ENCODE assay signal across 24 cellular contexts in genomic region chr10:45052700-45053099, GRCh38. TPM values are rescaled to one million over a fixed set of nuclear protein-coding genes. Genes with fewer than 3 reads are reported as not detected.
A peak's percentile ranks its signal among the peaks of the same experiment; 100 is the strongest.
DNase-seq lines count a peak whose midpoint lies in the region; ATAC-seq and TF ChIP-seq lines count a peak whose summit lies in the region.
"Had no signal": no experiment of that assay in that cellular context is flagged by ENCODE, and none has a peak within 500 bp of the region (broad histone marks: within the 10 kb centered on the region; RNA-seq: fewer than 3 reads in every experiment).

No MANE protein-coding gene starts in this region.

- no peaks in the 10 kb centered on the region for H3F3A ChIP-seq in smooth muscle cell (ENCODE audit: low read depth)

- in situ Hi-C loops in brain microvascular endothelial cell (cut with HindIII; ENCODE audit: low pct_ligation_motif_present, low sequenced_read_pairs): no loop called here

- H3K27me3 Mint-ChIP-seq in activated CD4-positive, alpha-beta T cell treated with anti-CD3 and anti-CD28 coated beads, Interleukin-2, amount 10 ng/mL, durations not matched to agents 24 days and 14 days: peaks cover 17% of the 10 kb centered on the region
- H3K27me3 Mint-ChIP-seq in effector memory CD8-positive, alpha-beta T cell: peaks cover 18 to 26% of the 10 kb centered on the region in 2 donors

- H3K9me3 Mint-ChIP-seq in activated CD4-positive, alpha-beta T cell treated with anti-CD3 and anti-CD28 coated beads, Interleukin-2, amount 10 ng/mL, durations not matched to agents 24 days and 14 days: peaks cover 4% of the 10 kb centered on the region
- H3K9me3 Mint-ChIP-seq in effector memory CD8-positive, alpha-beta T cell: no peaks in the 10 kb centered on the region

- H3K27ac ChIP-seq in brain microvascular endothelial cell (no peak overlapping the region), smooth muscle cell (ENCODE audit: low read depth) (no peak overlapping the region)
- H3K27ac ChIP-seq: 22Rv1, BLaER1, SJSA1 had no signal

- no peaks in the 10 kb centered on the region for H3K27me3 ChIP-seq in brain microvascular endothelial cell (replicated peaks)
- no peaks in the 10 kb centered on the region for H3K27me3 ChIP-seq in smooth muscle cell (ENCODE audit: low read depth)
- H3K27me3 ChIP-seq: BLaER1 had no signal

- no peak overlapping the region for H3K27ac Mint-ChIP-seq in activated CD4-positive, alpha-beta T cell treated with anti-CD3 and anti-CD28 coated beads, Interleukin-2, amount 10 ng/mL, durations not matched to agents 24 days and 14 days
- no peak overlapping the region for H3K27ac Mint-ChIP-seq in effector memory CD8-positive, alpha-beta T cell
- H3K27ac Mint-ChIP-seq: CD4-positive, alpha-beta T cell had no signal

- no peak overlapping the region for H3K9ac ChIP-seq in smooth muscle cell (ENCODE audit: low read depth)
- H3K9ac ChIP-seq: BLaER1 had no signal

- H3K4me3 Mint-ChIP-seq in activated CD4-positive, alpha-beta T cell treated with anti-CD3 and anti-CD28 coated beads, Interleukin-2, amount 10 ng/mL, durations not matched to agents 24 days and 14 days: no peak overlapping the region
- H3K4me3 Mint-ChIP-seq in effector memory CD8-positive, alpha-beta T cell: no peak overlapping the region
- H3K4me3 Mint-ChIP-seq: CD4-positive, alpha-beta T cell had no signal

- TF ChIP-seq CTCF in brain microvascular endothelial cell (IDR thresholded peaks at IDR 0.05; ENCODE audit: low read depth, low read length, missing control alignments) (no peak), smooth muscle cell (IDR thresholded peaks at IDR 0.05; ENCODE audit: borderline replicate concordance, insufficient read depth, poor library complexity, severe bottlenecking) (no peak)

- H3K36me3 ChIP-seq in brain microvascular endothelial cell (replicated peaks): no peaks in the 10 kb centered on the region
- H3K36me3 ChIP-seq in smooth muscle cell (ENCODE audit: low read depth): no peaks in the 10 kb centered on the region
- H3K36me3 ChIP-seq: BLaER1, SJSA1 had no signal

- H3K4me2 ChIP-seq in smooth muscle cell: no peak overlapping the region
- H3K4me2 ChIP-seq: BLaER1 had no signal

- intact Hi-C loops in activated CD4-positive, alpha-beta T cell treated with anti-CD3 and anti-CD28 coated beads, Interleukin-2, amount 10 ng/mL, durations not matched to agents 24 days and 14 days (cut with micrococcal nuclease): no loop called here

- 26% methylated on average over 1 of the region's 1 CpG for WGBS in smooth muscle cell (ENCODE audit: low lambda C conversion rate)

- H3K4me3 ChIP-seq in brain microvascular endothelial cell (ENCODE audit: low read depth, low read length): no peak overlapping the region
- H3K4me3 ChIP-seq in smooth muscle cell: no peak overlapping the region
- H3K4me3 ChIP-seq: BLaER1, SJSA1 had no signal

- H3K4me1 ChIP-seq in smooth muscle cell (ENCODE audit: low read depth): no peaks in the 10 kb centered on the region
- H3K4me1 ChIP-seq: BLaER1, SJSA1 had no signal

- H3K4me1 Mint-ChIP-seq in activated CD4-positive, alpha-beta T cell treated with anti-CD3 and anti-CD28 coated beads, Interleukin-2, amount 10 ng/mL, durations not matched to agents 24 days and 14 days: no peaks in the 10 kb centered on the region
- no peaks in the 10 kb centered on the region for H3K4me1 Mint-ChIP-seq in effector memory CD8-positive, alpha-beta T cell (ENCODE audit: low read depth in 2 of 2)

- no peaks in the 10 kb centered on the region for H3K79me2 ChIP-seq in smooth muscle cell (ENCODE audit: low read depth)

- no peaks in the 10 kb centered on the region for H3K36me3 Mint-ChIP-seq in activated CD4-positive, alpha-beta T cell treated with anti-CD3 and anti-CD28 coated beads, Interleukin-2, amount 10 ng/mL, durations not matched to agents 24 days and 14 days (ENCODE audit: low read depth)
- H3K36me3 Mint-ChIP-seq in effector memory CD8-positive, alpha-beta T cell (ENCODE audit: insufficient read depth): no peaks in the 10 kb centered on the region

- peak; percentile 6 for DNase-seq in activated CD4-positive, alpha-beta T cell treated with anti-CD3 and anti-CD28 coated beads, Interleukin-2, amount 10 ng/mL, durations not matched to agents 24 days and 14 days
- no peak for DNase-seq in activated CD4-positive, alpha-beta T cell treated with anti-CD3 and anti-CD28 coated beads, Interleukin-2, amount 50 U/mL, for 1 hour
- DNase-seq in brain microvascular endothelial cell (peak; percentile 0), smooth muscle cell (lab: John Stamatoyannopoulos, UW; ENCODE audit: unreplicated experiment) (no peak), glomerular visceral epithelial cell (ENCODE audit: extremely low spot score) (no peak)
- DNase-seq in effector memory CD8-positive, alpha-beta T cell: no peak
- DNase-seq: ACHN; CD4-positive, alpha-beta T cell; COR-L47; DMS79; KG1; MV-4-11; NCI-H1105 treated with DMSO at 0.1 percent for 48 hours; NCI-H1694; NCI-H2081 treated with DMSO at 0.1 percent for 48 hours; NCI-H2171 treated with DMSO at 0.1 percent for 48 hours; NCI-H446; NCI-H526; OCI-M1 had no signal

- no peaks in the 10 kb centered on the region for H3K9me3 ChIP-seq in smooth muscle cell (replicated peaks; ENCODE audit: low read depth)
- H3K9me3 ChIP-seq: SJSA1 had no signal

- ATAC-seq in HG03103 (IDR thresholded peaks at IDR 0.05; ENCODE audit: low read depth, unreplicated experiment): peak; percentile 54
- ATAC-seq in HG02981 (IDR thresholded peaks at IDR 0.05; ENCODE audit: unreplicated experiment): no peak
- ATAC-seq in effector memory CD8-positive, alpha-beta T cell (replicated peaks): no peak

- H2AFZ ChIP-seq in smooth muscle cell (ENCODE audit: low read depth): peak overlapping the region; percentile 58

- no peaks in the 10 kb centered on the region for H4K20me1 ChIP-seq in smooth muscle cell (ENCODE audit: low read depth)
- H4K20me1 ChIP-seq: BLaER1 had no signal

RNA-seq across cellular contexts. Expression of gene ZNF22, which starts 52.0 kb away (rescaled TPM):
- total RNA-seq in activated CD4-positive, alpha-beta T cell treated with anti-CD3 and anti-CD28 coated beads, Interleukin-2, amount 10 ng/mL, durations not matched to agents 24 days and 14 days: 26.0 and 26.7 TPM in 2 replicates
- 38.9 and 42.6 TPM in 2 replicates for total RNA-seq in smooth muscle cell
- polyA plus RNA-seq in smooth muscle cell: 30.7 and 31.3 TPM in 2 replicates

Comparison
In these comparisons a context has a peak if more than half of its experiments do, and no peak if none do; other contexts are left out.
1. DNase-seq: peak in activated CD4-positive, alpha-beta T cell treated with anti-CD3 and anti-CD28 coated beads, Interleukin-2, amount 10 ng/mL, durations not matched to agents 24 days and 14 days (single experiment) and brain microvascular endothelial cell (single experiment); none in activated CD4-positive, alpha-beta T cell treated with anti-CD3 and anti-CD28 coated beads, Interleukin-2, amount 50 U/mL, for 1 hour (single experiment), smooth muscle cell (single experiment), glomerular visceral epithelial cell (single experiment) and effector memory CD8-positive, alpha-beta T cell (0 of 3).